24 cellular contexts compared by ENCODE assay signal in genomic region chr1:154913242-154913641, GRCh38.
"Had no signal": no experiment of that assay in that cellular context is flagged by ENCODE, and none has a peak within 500 bp of the region (broad histone marks: within the 10 kb centered on the region; RNA-seq: fewer than 3 reads in every experiment).

No MANE protein-coding gene starts in this region.

- H3K36me3 ChIP-seq: adrenal gland, colonic mucosa, esophagus squamous epithelium, thoracic aorta had no signal

- ATAC-seq: body of pancreas; stimulated activated naive CD8-positive, alpha-beta T cell treated with anti-CD3 and anti-CD28 coated beads, Interleukin-15, Interleukin-2, amounts not matched to agents 100 U/mL and 50 U/mL, for 24 hours had no signal

- H3K4me3 ChIP-seq: adrenal gland, body of pancreas, colonic mucosa, esophagus squamous epithelium, psoas muscle, thoracic aorta had no signal

- H3K4me1 ChIP-seq: adrenal gland, body of pancreas, colonic mucosa, psoas muscle had no signal

- H3K27ac ChIP-seq: adrenal gland, body of pancreas, colonic mucosa, epithelial cell of prostate, esophagus squamous epithelium, psoas muscle, thoracic aorta had no signal

- H3K9me3 ChIP-seq: adrenal gland, body of pancreas, colonic mucosa, esophagus squamous epithelium, psoas muscle, thoracic aorta had no signal

- H3K27me3 ChIP-seq: adrenal gland, body of pancreas, colonic mucosa, esophagus squamous epithelium had no signal

- DNase-seq: activated CD4-positive, alpha-beta memory T cell treated with anti-CD3 and anti-CD28 coated beads for 36 hours; activated CD4-positive, alpha-beta T cell treated with anti-CD3 and anti-CD28 coated beads, Interleukin-2, amount 10 ng/mL, durations not matched to agents 24 days and 14 days; activated CD4-positive, CD25-positive, alpha-beta regulatory T cell treated with anti-CD3 and anti-CD28 coated beads, Interleukin-2, amount 50 U/mL, for 72 hours; activated CD8-positive, alpha-beta memory T cell treated with anti-CD3 and anti-CD28 coated beads, Interleukin-2, amount 50 U/mL, for 4 hours; activated effector memory CD4-positive, alpha-beta T cell treated with anti-CD3 and anti-CD28 coated beads, Interleukin-2, amount 50 U/mL, for 16 hours; activated naive CD4-positive, alpha-beta T cell treated with anti-CD3 and anti-CD28 coated beads for 36 hours; activated naive CD8-positive, alpha-beta T cell treated with anti-CD3 and anti-CD28 coated beads for 36 hours; activated T-cell treated with anti-CD3 and anti-CD28 coated beads, Interleukin-2, amount 50 U/mL, for 1 hour; aorta; body of pancreas; cerebellar nuclear complex; colonic mucosa; effector CD8-positive, alpha-beta T cell; esophagus squamous epithelium; foreskin melanocyte; islet precursor cell; psoas muscle; stimulated activated CD4-positive, alpha-beta T cell treated with anti-CD3 and anti-CD28 coated beads, Interleukin-2, amount 100 ng/mL, for 48 hours; stimulated activated naive CD8-positive, alpha-beta T cell treated with anti-CD3 and anti-CD28 coated beads, Interleukin-15, Interleukin-2, amounts not matched to agents 100 U/mL and 50 U/mL, for 24 hours; T-helper 9 cell; trophoblast cell had no signal
